8 cellular contexts compared by ENCODE assay signal in genomic region chr2:26982102-26982742, GRCh38. TPM values are rescaled to one million over a fixed set of nuclear protein-coding genes. Genes with fewer than 3 reads are reported as not detected.
DNase-seq lines count a peak whose midpoint lies in the region; ATAC-seq, FAIRE-seq and TF ChIP-seq lines count a peak whose summit lies in the region.

No MANE protein-coding gene starts in this region.

- no peaks in the 10 kb centered on the region for H3K36me3 Mint-ChIP-seq in Caco-2 (ENCODE audit: insufficient read depth, unreplicated experiment)

- DNase-seq in Caco-2 = peak in 1 of 2 experiments; percentile 64
- peak; percentile 43 for DNase-seq in HCEC 1CT
- DNase-seq in NCI-H460 (ENCODE audit: extremely low read depth, low read depth) = peak; percentile 11
- DNase-seq in bronchial epithelial cell (ENCODE audit: low read depth) = peak; percentile 59
- DNase-seq in right lobe of liver = peak; percentile 78 to 93 (median 85)
- DNase-seq in aorta = peak in 1 of 2 donors; percentile 62
- no peak for DNase-seq in NOMO-1 (lab: John Stamatoyannopoulos, UW; ENCODE audit: unreplicated experiment in 2 of 2)

- BruUV-seq in Caco-2 (replicated peaks; lab: Mats Ljungman, UMichigan) = no TSS peak

- ATAC-seq in right lobe of liver (peak; percentile 91 to 93 (median 93)), aorta (ENCODE audit: low FRiP score) (peak; percentile 50), HG03196 (IDR thresholded peaks at IDR 0.05; ENCODE audit: unreplicated experiment) (no peak)

- no peak for FAIRE-seq in bronchial epithelial cell (lab: Jason Lieb, UNC)

- H3K4me1 Mint-ChIP-seq in Caco-2 (ENCODE audit: low read depth, unreplicated experiment) = no peaks in the 10 kb centered on the region

- TF ChIP-seq POLR2A in right lobe of liver (IDR thresholded peaks at IDR 0.05) = no peak

- 18% methylated on average over 2 of the region's 2 CpGs for WGBS in right lobe of liver (ENCODE audit: insufficient coverage, low coverage, low lambda C conversion rate, missing lambda C conversion rate)
- WGBS in aorta, 2 donors = 31 to 43% methylated on average over 2 of the region's 2 CpGs

- H3K4me3 ChIP-seq in Caco-2 (ENCODE audit: low read depth, low read length) (no peak overlapping the region), bronchial epithelial cell (ENCODE audit: low read depth, low read length) (no peak overlapping the region), right lobe of liver (no peak overlapping the region), aorta (ENCODE audit: low read length in 2 of 2) (no peak overlapping the region)

- H3K9me3 ChIP-seq in Caco-2 (no peaks in the 10 kb centered on the region), right lobe of liver (no peaks in the 10 kb centered on the region), aorta (ENCODE audit: control insufficient read depth, low read length) (no peaks in the 10 kb centered on the region)

- H3K9me3 Mint-ChIP-seq in Caco-2 (ENCODE audit: unreplicated experiment) = no peaks in the 10 kb centered on the region

- H3K27me3 ChIP-seq in Caco-2 (replicated peaks; ENCODE audit: control insufficient read depth, insufficient read depth, low read length) (no peaks in the 10 kb centered on the region), bronchial epithelial cell (ENCODE audit: control insufficient read depth, insufficient read depth, low read length) (no peaks in the 10 kb centered on the region), right lobe of liver (no peaks in the 10 kb centered on the region), aorta (ENCODE audit: control insufficient read depth in 1 of 2, insufficient read depth in 2 of 2, low read length in 1 of 2) (no peaks in the 10 kb centered on the region)

- H3K27ac ChIP-seq in right lobe of liver (peak overlapping the region; percentile 11 to 75 (median 35)), aorta (ENCODE audit: low read depth in 1 of 2, low read length in 2 of 2) (no peak overlapping the region)

- H3K36me3 ChIP-seq in Caco-2 (ENCODE audit: control insufficient read depth, insufficient read depth, low read length) (no peaks in the 10 kb centered on the region), bronchial epithelial cell (ENCODE audit: control insufficient read depth, insufficient read depth, low read length) (no peaks in the 10 kb centered on the region), right lobe of liver (no peaks in the 10 kb centered on the region), aorta (ENCODE audit: control insufficient read depth in 1 of 2, insufficient read depth in 2 of 2, low read length in 1 of 2) (no peaks in the 10 kb centered on the region)

- H3K27me3 Mint-ChIP-seq in Caco-2 (ENCODE audit: insufficient read depth, unreplicated experiment) = peaks cover 4% of the 10 kb centered on the region

- TF ChIP-seq CTCF in Caco-2 (IDR thresholded peaks at IDR 0.05; ENCODE audit: insufficient read depth in 1 of 2, low read depth in 1 of 2, low read length in 1 of 2, severe bottlenecking in 1 of 2, unreplicated experiment in 1 of 2) (peak; percentile 42), bronchial epithelial cell (IDR thresholded peaks at IDR 0.05; ENCODE audit: insufficient read depth, low read length, severe bottlenecking) (peak; percentile 64), right lobe of liver (IDR thresholded peaks at IDR 0.05) (peak; percentile 20 to 51 (median 47))

- intact Hi-C loops in Caco-2 (cut with micrococcal nuclease; ENCODE audit: unreplicated experiment) (no loop called here), right lobe of liver (cut with DNase I) (no loop called here), aorta (cut with DNase I) (no loop called here)

- H3K4me1 ChIP-seq in Caco-2 (0 out of 2 replicates have a peak, but pooled peaks cover 3% of the 10 kb centered on the region), right lobe of liver (peaks cover 0 to 43% (median 15%) of the 10 kb centered on the region in 4 donors), aorta (ENCODE audit: control insufficient read depth in 1 of 2, insufficient read depth in 2 of 2, low read length in 2 of 2) (peaks cover 0 to 2% of the 10 kb centered on the region in 2 donors)

- H3K4me3 Mint-ChIP-seq in Caco-2 (ENCODE audit: unreplicated experiment) = no peak overlapping the region

- CTCF ChIA-PET in Caco-2 (lab: Charles Lee) = interaction anchor here (1.0 to 3.0 kb wide), 2 partner anchors 21 to 29 kb away, joined by 3 to 13 read pairs; no protein-coding TSS in a partner anchor

- no peak overlapping the region for H3K27ac Mint-ChIP-seq in Caco-2 (ENCODE audit: unreplicated experiment)

- POLR2A ChIA-PET in Caco-2 (lab: Charles Lee) = no interaction called here

RNA-seq across cellular contexts. Expression of gene MAPRE3, which starts 11.8 kb away (rescaled TPM):
- total RNA-seq in Caco-2 (2022) (4.9 and 5.7 TPM in 2 replicates), bronchial epithelial cell (1.6 and 2.8 TPM in 2 replicates), right lobe of liver (10 to 100 TPM; 13.7 to 22.3 (median 17.3) TPM), aorta (10 to 100 TPM; 15.9 to 16.1 TPM)
- total RNA-seq in NCI-H460 (2014; rRNA removed; shearing (Covaris generic)) = 4.0 and 5.1 TPM in 2 replicates
- 10.7 and 12.6 TPM in 2 replicates for polyA plus RNA-seq in NCI-H460 (2014; cell fraction: nucleus; rRNA removed)
- polyA plus RNA-seq in aorta = 10 to 100 TPM in 1 of 2 donors, 1 to 10 TPM in 1; 7.9 to 26.7 TPM

RNA-seq across cellular contexts. Expression of gene TMEM214, which starts 50.5 kb away (rescaled TPM):
- total RNA-seq in Caco-2 (2022) (85.0 and 85.4 TPM in 2 replicates), bronchial epithelial cell (15.8 and 17.3 TPM in 2 replicates), right lobe of liver (10 to 100 TPM; 29.1 to 62.7 (median 50.0) TPM), aorta (100 to 1,000 TPM in 1 of 2 donors, 10 to 100 TPM in 1; 96.4 to 106 TPM)
- 32.0 and 36.3 TPM in 2 replicates for total RNA-seq in NCI-H460 (2014; rRNA removed; shearing (Covaris generic))
- 68.1 and 79.0 TPM in 2 replicates for polyA plus RNA-seq in NCI-H460 (2014; cell fraction: nucleus; rRNA removed)
- 10 to 100 TPM; 30.2 to 93.3 TPM for polyA plus RNA-seq in aorta

Comparison
In these comparisons a context has a peak if more than half of its experiments do, and no peak if none do; other contexts are left out.
1. DNase-seq: peak in HCEC 1CT (single experiment), NCI-H460 (single experiment), bronchial epithelial cell (single experiment) and right lobe of liver (3 of 3); none in NOMO-1 (0 of 2).
2. H3K27ac ChIP-seq: peak in right lobe of liver (3 of 3); none in aorta (0 of 2).
3. Peak in every context shown above with its lines, with median percentiles within 50 percentile points of each other: CTCF ChIP-seq.